1 cellular context compared by ENCODE assay signal in the genomic region with DNA sequence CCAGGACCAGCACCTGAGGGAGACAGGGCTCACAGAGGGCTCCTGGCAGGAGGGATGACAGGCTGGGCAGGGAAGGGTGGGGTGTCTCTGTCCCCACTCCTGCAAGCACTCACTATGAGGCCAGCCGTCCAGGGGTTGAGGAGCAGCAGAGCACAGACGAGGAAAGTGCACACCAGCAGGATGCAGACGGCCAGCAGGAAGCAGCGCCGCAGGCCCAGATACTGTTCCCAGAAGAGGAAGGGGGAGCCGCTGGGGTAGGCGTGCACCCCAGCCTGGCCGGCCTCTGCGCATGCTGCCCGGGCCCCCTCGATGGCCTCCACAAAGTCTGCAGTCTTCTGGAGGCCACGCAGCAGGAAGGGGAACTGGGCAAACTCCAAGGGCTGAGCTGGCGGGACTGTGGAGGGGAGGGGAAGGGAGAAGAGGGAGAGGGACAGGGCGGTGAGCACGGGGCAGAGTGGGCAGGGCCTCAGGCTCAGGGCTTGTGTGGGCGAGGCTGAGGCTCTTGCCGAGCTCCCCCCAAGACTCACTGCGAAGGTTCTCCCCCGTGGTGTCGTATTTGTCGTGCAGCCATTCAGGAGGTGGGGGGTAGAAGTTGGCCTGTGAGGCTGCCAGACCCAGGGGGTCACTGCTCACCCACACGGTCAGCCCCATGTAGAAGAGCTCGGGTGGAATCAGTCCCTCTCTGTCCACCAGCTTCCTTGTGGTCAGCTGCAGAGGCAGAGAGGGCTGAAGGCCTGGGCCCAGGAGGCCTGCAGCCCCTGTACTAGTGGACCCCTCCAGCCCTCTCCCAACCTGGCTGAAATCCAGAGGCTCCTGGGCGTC.
A peak's percentile ranks its signal among the peaks of the same experiment; 100 is the strongest.
TF ChIP-seq lines count a peak whose summit lies in the region.

No MANE protein-coding gene starts in this region.

TF ChIP-seq in HepG2, 621 proteins besides CTCF, POLR2A, EP300 and RAD21 (continued from another document):
- TF ChIP-seq, protein P1, sequence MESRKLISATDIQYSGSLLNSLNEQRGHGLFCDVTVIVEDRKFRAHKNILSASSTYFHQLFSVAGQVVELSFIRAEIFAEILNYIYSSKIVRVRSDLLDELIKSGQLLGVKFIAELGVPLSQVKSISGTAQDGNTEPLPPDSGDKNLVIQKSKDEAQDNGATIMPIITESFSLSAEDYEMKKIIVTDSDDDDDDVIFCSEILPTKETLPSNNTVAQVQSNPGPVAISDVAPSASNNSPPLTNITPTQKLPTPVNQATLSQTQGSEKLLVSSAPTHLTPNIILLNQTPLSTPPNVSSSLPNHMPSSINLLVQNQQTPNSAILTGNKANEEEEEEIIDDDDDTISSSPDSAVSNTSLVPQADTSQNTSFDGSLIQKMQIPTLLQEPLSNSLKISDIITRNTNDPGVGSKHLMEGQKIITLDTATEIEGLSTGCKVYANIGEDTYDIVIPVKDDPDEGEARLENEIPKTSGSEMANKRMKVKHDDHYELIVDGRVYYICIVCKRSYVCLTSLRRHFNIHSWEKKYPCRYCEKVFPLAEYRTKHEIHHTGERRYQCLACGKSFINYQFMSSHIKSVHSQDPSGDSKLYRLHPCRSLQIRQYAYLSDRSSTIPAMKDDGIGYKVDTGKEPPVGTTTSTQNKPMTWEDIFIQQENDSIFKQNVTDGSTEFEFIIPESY (CRISPR knock-in tag; IDR thresholded peaks at IDR 0.05): no peak; the same call in 1 of the 2 replicates
- TF ChIP-seq ZNF761 (CRISPR knock-in tag; conservative IDR thresholded peaks at IDR 0.05): peak; percentile 77; the same call in 1 of the 2 replicates
- no peak for TF ChIP-seq SNRNP70 (IDR thresholded peaks at IDR 0.05; ENCODE audit: low read depth, low read length)
- peak; percentile 84; the same call in 1 of the 2 replicates for TF ChIP-seq TFDP1 (CRISPR knock-in tag; IDR thresholded peaks at IDR 0.05; ENCODE audit: borderline replicate concordance)
- TF ChIP-seq, protein P2, sequence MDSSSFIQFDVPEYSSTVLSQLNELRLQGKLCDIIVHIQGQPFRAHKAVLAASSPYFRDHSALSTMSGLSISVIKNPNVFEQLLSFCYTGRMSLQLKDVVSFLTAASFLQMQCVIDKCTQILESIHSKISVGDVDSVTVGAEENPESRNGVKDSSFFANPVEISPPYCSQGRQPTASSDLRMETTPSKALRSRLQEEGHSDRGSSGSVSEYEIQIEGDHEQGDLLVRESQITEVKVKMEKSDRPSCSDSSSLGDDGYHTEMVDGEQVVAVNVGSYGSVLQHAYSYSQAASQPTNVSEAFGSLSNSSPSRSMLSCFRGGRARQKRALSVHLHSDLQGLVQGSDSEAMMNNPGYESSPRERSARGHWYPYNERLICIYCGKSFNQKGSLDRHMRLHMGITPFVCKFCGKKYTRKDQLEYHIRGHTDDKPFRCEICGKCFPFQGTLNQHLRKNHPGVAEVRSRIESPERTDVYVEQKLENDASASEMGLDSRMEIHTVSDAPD (CRISPR knock-in tag; IDR thresholded peaks at IDR 0.05): peak; percentile 37; the same call in 1 of the 2 replicates
- peak; percentile 42; the same call in 1 of the 2 replicates for TF ChIP-seq RFXAP (CRISPR knock-in tag; IDR thresholded peaks at IDR 0.05; ENCODE audit: borderline replicate concordance)
- 0 out of 2 replicates have a peak, but pooled peaks have one; percentile 26 for TF ChIP-seq ZNF780A (CRISPR knock-in tag; IDR thresholded peaks at IDR 0.05)
- TF ChIP-seq ZNF879 (CRISPR knock-in tag; IDR thresholded peaks at IDR 0.05): no peak
- TF ChIP-seq ZNF570 (CRISPR knock-in tag; IDR thresholded peaks at IDR 0.05; ENCODE audit: borderline replicate concordance): 0 out of 2 replicates have a peak, but pooled peaks have one; percentile 38
- no peak for TF ChIP-seq ATAD3A (CRISPR knock-in tag; IDR thresholded peaks at IDR 0.05)
- TF ChIP-seq, protein P3, sequence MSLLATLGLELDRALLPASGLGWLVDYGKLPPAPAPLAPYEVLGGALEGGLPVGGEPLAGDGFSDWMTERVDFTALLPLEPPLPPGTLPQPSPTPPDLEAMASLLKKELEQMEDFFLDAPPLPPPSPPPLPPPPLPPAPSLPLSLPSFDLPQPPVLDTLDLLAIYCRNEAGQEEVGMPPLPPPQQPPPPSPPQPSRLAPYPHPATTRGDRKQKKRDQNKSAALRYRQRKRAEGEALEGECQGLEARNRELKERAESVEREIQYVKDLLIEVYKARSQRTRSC (CRISPR knock-in tag; IDR thresholded peaks at IDR 0.05; ENCODE audit: low read depth): no peak
- TF ChIP-seq TAF1 (CRISPR knock-in tag; IDR thresholded peaks at IDR 0.05): peak; percentile 58; the same call in 1 of the 2 replicates
- TF ChIP-seq ZNF782 (CRISPR knock-in tag; IDR thresholded peaks at IDR 0.05; ENCODE audit: borderline replicate concordance): 0 out of 2 replicates have a peak, but pooled peaks have one; percentile 61
- TF ChIP-seq ARID2 (CRISPR knock-in tag; IDR thresholded peaks at IDR 0.05; ENCODE audit: borderline replicate concordance): 0 out of 2 replicates have a peak, but pooled peaks have one; percentile 43
- TF ChIP-seq FOSL2 (CRISPR knock-in tag; IDR thresholded peaks at IDR 0.05): peak; percentile 23; the same call in 1 of the 2 replicates
- TF ChIP-seq RARG (CRISPR knock-in tag; IDR thresholded peaks at IDR 0.05; ENCODE audit: low read depth): no peak
- peak; percentile 97 for TF ChIP-seq ZNF687 (CRISPR knock-in tag; IDR thresholded peaks at IDR 0.05)
- TF ChIP-seq MATR3 (CRISPR knock-in tag; IDR thresholded peaks at IDR 0.05): no peak
- no peak for TF ChIP-seq ZNF703 (CRISPR knock-in tag; IDR thresholded peaks at IDR 0.05; ENCODE audit: borderline replicate concordance)
- no peak for TF ChIP-seq SOX6 (IDR thresholded peaks at IDR 0.05)
- TF ChIP-seq SOX6 (CRISPR knock-in tag; IDR thresholded peaks at IDR 0.05): no peak; the same call in 1 of the 2 replicates
- peak; percentile 68; the same call in 1 of the 2 replicates for TF ChIP-seq ZNF225 (CRISPR knock-in tag; IDR thresholded peaks at IDR 0.05)
- TF ChIP-seq ZNF446 (CRISPR knock-in tag; IDR thresholded peaks at IDR 0.05): no peak
- no peak; the same call in 1 of the 2 replicates for TF ChIP-seq ZMYM4 (CRISPR knock-in tag; IDR thresholded peaks at IDR 0.05)
